ENCODE assay signal across 18 cellular contexts in genomic region chr13:33278923-33279322, GRCh38. TPM values are rescaled to one million over a fixed set of nuclear protein-coding genes. Genes with fewer than 3 reads are reported as not detected.
DNase-seq lines count a peak whose midpoint lies in the region; ATAC-seq, FAIRE-seq and TF ChIP-seq lines count a peak whose summit lies in the region.
"Had no signal": no experiment of that assay in that cellular context is flagged by ENCODE, and none has a peak within 500 bp of the region (broad histone marks: within the 10 kb centered on the region; RNA-seq: fewer than 3 reads in every experiment).

No MANE protein-coding gene starts in this region.

- ATAC-seq in IMR-90 (ENCODE audit: low read depth), result no peak
- ATAC-seq in HG02938 (IDR thresholded peaks at IDR 0.05; ENCODE audit: unreplicated experiment), result no peak
- ATAC-seq: naive thymus-derived CD8-positive, alpha-beta T cell had no signal

- no peak for DNase-seq in IMR-90
- DNase-seq in MCF 10A (ENCODE audit: unreplicated experiment), result no peak
- peak; percentile 30 for DNase-seq in kidney tubule cell (ENCODE audit: low spot score)
- no peak for DNase-seq in activated naive CD4-positive, alpha-beta T cell treated with anti-CD3 and anti-CD28 coated beads, Interleukin-2, amount 10 ng/mL, durations not matched to agents 7 days and 5 days
- no peak for DNase-seq in small intestine
- DNase-seq in posterior vena cava (ENCODE audit: low spot score), result no peak
- DNase-seq: activated CD4-positive, CD25-positive, alpha-beta regulatory T cell treated with anti-CD3 and anti-CD28 coated beads, Interleukin-2, amount 50 U/mL, for 72 hours; activated effector memory CD4-positive, alpha-beta T cell treated with Interleukin-2 at 50 U/mL for 16 hours; anterior cingulate cortex; cortex of kidney; naive thymus-derived CD8-positive, alpha-beta T cell; NCI-H1417 treated with DMSO at 0.1 percent for 48 hours; NK-92 treated with Interleukin-12 subunit alpha and Interleukin-12 subunit beta, amount 100 ng/mL, for 24 hours; SHP77 had no signal

- H3K27ac ChIP-seq in IMR-90 (ENCODE audit: insufficient read depth, low read length), result no peak overlapping the region
- no peak overlapping the region for H3K27ac ChIP-seq in small intestine (ENCODE audit: low read depth in 1 of 2, low read length in 1 of 2)

- TF ChIP-seq RAD21 in IMR-90 (IDR thresholded peaks at IDR 0.05; ENCODE audit: low read length), result no peak

- H3K4me2 ChIP-seq in IMR-90 (ENCODE audit: low read depth, low read length) (no peak overlapping the region), skeletal muscle satellite cell (ENCODE audit: low read length) (peak overlapping the region; percentile 63)

- H2BK120ac ChIP-seq in IMR-90 (ENCODE audit: low read depth, low read length), result peak overlapping the region; percentile 96; the same call in 1 of the 2 replicates

- H3K4me3 ChIP-seq in IMR-90 (ENCODE audit: insufficient read depth, low read depth, low read length) (no peak overlapping the region), skeletal muscle satellite cell (ENCODE audit: low read length) (peak overlapping the region; percentile 21), small intestine (ENCODE audit: low read depth in 1 of 2, low read length in 2 of 2) (no peak overlapping the region)

- H3K56ac ChIP-seq in IMR-90 (ENCODE audit: extremely low read depth, insufficient read depth, low read length), result no peak overlapping the region

- H2BK20ac ChIP-seq in IMR-90 (ENCODE audit: low read depth, low read length), result no peak overlapping the region; the same call in 1 of the 2 replicates

- no peak; the same call in 1 of the 2 replicates for TF ChIP-seq POLR2A in IMR-90 (IDR thresholded peaks at IDR 0.05; ENCODE audit: low read depth, low read length)

- H3K9ac ChIP-seq in IMR-90 (ENCODE audit: low read depth, low read length) (no peak overlapping the region), skeletal muscle satellite cell (ENCODE audit: low read depth, low read length) (peak overlapping the region; percentile 96)

- peaks cover 19% of the 10 kb centered on the region for H3K36me3 ChIP-seq in IMR-90 (ENCODE audit: control insufficient read depth, insufficient read depth, low read length)
- peaks cover 68% of the 10 kb centered on the region for H3K36me3 ChIP-seq in skeletal muscle satellite cell (ENCODE audit: insufficient read depth, low read length)
- no peaks in the 10 kb centered on the region for H3K36me3 ChIP-seq in small intestine (ENCODE audit: control insufficient read depth in 2 of 2, insufficient read depth in 2 of 2, low read length in 2 of 2)

- POLR2A ChIA-PET in IMR-90 (lab: Charles Lee; ENCODE audit: unreplicated experiment) (no interaction called here), MCF 10A (lab: Yijun Ruan, JAX) (interaction anchor here (0.6 to 6.8 kb wide), 17 partner anchors 11 to 740 kb away, joined by 3 to 66 read pairs (median 5); no protein-coding TSS in a partner anchor)

- H3K9me3 ChIP-seq in IMR-90 (ENCODE audit: control insufficient read depth, insufficient read depth, low read length) (no peaks in the 10 kb centered on the region), skeletal muscle satellite cell (replicated peaks; ENCODE audit: low read length) (no peaks in the 10 kb centered on the region), small intestine (ENCODE audit: control insufficient read depth, low read depth) (no peaks in the 10 kb centered on the region)

- peaks cover 54% of the 10 kb centered on the region for H3K36me3 Mint-ChIP-seq in MCF 10A (ENCODE audit: insufficient read depth, unreplicated experiment)
- no peaks in the 10 kb centered on the region for H3K36me3 Mint-ChIP-seq in activated naive CD4-positive, alpha-beta T cell treated with anti-CD3 and anti-CD28 coated beads, Interleukin-2, amount 10 ng/mL, durations not matched to agents 7 days and 5 days
- H3K36me3 Mint-ChIP-seq: naive thymus-derived CD8-positive, alpha-beta T cell had no signal

- CTCF ChIA-PET in IMR-90 (lab: Yijun Ruan, JAX) (no interaction called here), MCF 10A (lab: Yijun Ruan, JAX) (interaction anchor here (0.7 kb wide), 1 partner anchor 50 kb away, joined by 3 read pairs; no protein-coding TSS in a partner anchor)
- CTCF ChIA-PET in activated naive CD4-positive, alpha-beta T cell treated with anti-CD3 and anti-CD28 coated beads, Interleukin-2, amount 10 ng/mL, durations not matched to agents 7 days and 5 days (lab: Charles Lee), result no interaction called here

- H3K4me1 ChIP-seq in IMR-90 (ENCODE audit: control insufficient read depth, insufficient read depth, low read length) (peaks cover 19% of the 10 kb centered on the region), skeletal muscle satellite cell (ENCODE audit: control insufficient read depth, insufficient read depth, low read length) (peaks cover 85% of the 10 kb centered on the region), small intestine (ENCODE audit: control insufficient read depth in 2 of 2, insufficient read depth in 1 of 2, low read depth in 1 of 2, low read length in 1 of 2) (peaks cover 0 to 3% of the 10 kb centered on the region in 2 donors)

- peak overlapping the region; percentile 96; the same call in 1 of the 2 replicates for H3K23ac ChIP-seq in IMR-90 (ENCODE audit: low read depth, low read length)

- no peak for FAIRE-seq in small intestine (lab: Jason Lieb, UNC)

- in situ Hi-C loops in IMR-90 (cut with MboI; ENCODE audit: low sequenced_read_pairs), result loop anchor here (25.0 kb wide), 1 partner anchor 433 kb away; no protein-coding TSS in a partner anchor

- H2AK5ac ChIP-seq in IMR-90 (ENCODE audit: low read depth, low read length), result no peak overlapping the region

- no peaks in the 10 kb centered on the region for H3K9me3 Mint-ChIP-seq in MCF 10A (ENCODE audit: unreplicated experiment)
- H3K9me3 Mint-ChIP-seq in activated naive CD4-positive, alpha-beta T cell treated with anti-CD3 and anti-CD28 coated beads, Interleukin-2, amount 10 ng/mL, durations not matched to agents 7 days and 5 days, result no peaks in the 10 kb centered on the region
- H3K9me3 Mint-ChIP-seq: T-helper 2 cell treated with Interferon-gamma antibody and Interleukin-4, amounts not matched to agents 5 μg/mL and 100 μg/mL, for 36 hours had no signal

- H2BK5ac ChIP-seq in IMR-90 (ENCODE audit: low read depth, low read length, poor library complexity, severe bottlenecking), result peak overlapping the region; percentile 90

- H3K9me1 ChIP-seq in IMR-90 (ENCODE audit: insufficient read depth, low read length), result peaks cover 5% of the 10 kb centered on the region

- peak overlapping the region; percentile 99; the same call in 1 of the 2 replicates for H3K18ac ChIP-seq in IMR-90 (ENCODE audit: low read depth, low read length)

- WGBS in IMR-90 (ENCODE audit: extremely low coverage in 2 of 2, insufficient read length in 1 of 2), 2 experiments, result no CpG with 5 or more reads among the region's 1 CpG
- 0% methylated on average over 1 of the region's 1 CpG for WGBS in small intestine, 3 donors

- H3K79me1 ChIP-seq in IMR-90 (ENCODE audit: low read depth in 1 of 2, low read length in 2 of 2), result peaks cover 14 to 62% of the 10 kb centered on the region in 2 experiments

- BruUV-seq in IMR-90 (replicated peaks; lab: Mats Ljungman, UMichigan), result no TSS peak
- no TSS peak for BruUV-seq in MCF 10A (replicated peaks; lab: Mats Ljungman, UMichigan)

- peak overlapping the region; percentile 94 for H3K4ac ChIP-seq in IMR-90 (ENCODE audit: low read depth, low read length)

- no peak overlapping the region for H4K5ac ChIP-seq in IMR-90 (ENCODE audit: low read depth, low read length)

- H2AK9ac ChIP-seq in IMR-90 (replicated peaks; ENCODE audit: low read depth, low read length, poor library complexity), result no peak overlapping the region

- H3K4me3 Mint-ChIP-seq in MCF 10A (ENCODE audit: unreplicated experiment), result peak overlapping the region; percentile 91
- no peak overlapping the region for H3K4me3 Mint-ChIP-seq in activated naive CD4-positive, alpha-beta T cell treated with anti-CD3 and anti-CD28 coated beads, Interleukin-2, amount 10 ng/mL, durations not matched to agents 7 days and 5 days
- H3K4me3 Mint-ChIP-seq: naive thymus-derived CD8-positive, alpha-beta T cell; T-helper 2 cell treated with Interferon-gamma antibody and Interleukin-4, amounts not matched to agents 5 μg/mL and 100 μg/mL, for 36 hours had no signal

- peaks cover 18% of the 10 kb centered on the region; the same call in 1 of the 2 replicates for H4K20me1 ChIP-seq in IMR-90 (ENCODE audit: insufficient read depth, low read length)

- intact Hi-C loops in IMR-90 (cut with micrococcal nuclease), result no loop called here
- intact Hi-C loops in MCF 10A (cut with micrococcal nuclease), result no loop called here
- intact Hi-C loops in posterior vena cava (cut with DNase I), result no loop called here

- H3K27me3 ChIP-seq in IMR-90 (ENCODE audit: control insufficient read depth, insufficient read depth, low read length) (no peaks in the 10 kb centered on the region), skeletal muscle satellite cell (ENCODE audit: control insufficient read depth, insufficient read depth, low read length) (no peaks in the 10 kb centered on the region), small intestine (ENCODE audit: control insufficient read depth in 2 of 2, insufficient read depth in 2 of 2, low read length in 2 of 2) (no peaks in the 10 kb centered on the region)

- peak overlapping the region in 1 of 2 experiments; percentile 98; a peak in 1 of 4 replicates for H4K8ac ChIP-seq in IMR-90 (ENCODE audit: low read depth in 2 of 2, low read length in 2 of 2)

- no peaks in the 10 kb centered on the region for H3K27me3 Mint-ChIP-seq in MCF 10A (ENCODE audit: insufficient read depth, unreplicated experiment)
- H3K27me3 Mint-ChIP-seq in activated naive CD4-positive, alpha-beta T cell treated with anti-CD3 and anti-CD28 coated beads, Interleukin-2, amount 10 ng/mL, durations not matched to agents 7 days and 5 days, result peaks cover under 1% of the 10 kb centered on the region
- H3K27me3 Mint-ChIP-seq: progenitor cell of endocrine pancreas had no signal

- H2BK15ac ChIP-seq in IMR-90 (ENCODE audit: low read depth, low read length), result no peak overlapping the region

- H3K27ac Mint-ChIP-seq in MCF 10A (ENCODE audit: low read depth, unreplicated experiment), result peak overlapping the region; percentile 95
- no peak overlapping the region for H3K27ac Mint-ChIP-seq in activated naive CD4-positive, alpha-beta T cell treated with anti-CD3 and anti-CD28 coated beads, Interleukin-2, amount 10 ng/mL, durations not matched to agents 7 days and 5 days
- H3K27ac Mint-ChIP-seq: naive thymus-derived CD8-positive, alpha-beta T cell; progenitor cell of endocrine pancreas; T-helper 2 cell treated with Interferon-gamma antibody and Interleukin-4, amounts not matched to agents 5 μg/mL and 100 μg/mL, for 36 hours had no signal

- TF ChIP-seq CTCF in IMR-90 (conservative IDR thresholded peaks at IDR 0.05; ENCODE audit: low read depth, low read length) (no peak), MCF 10A (IDR thresholded peaks at IDR 0.05; ENCODE audit: unreplicated experiment) (no peak)

- peaks cover 74% of the 10 kb centered on the region for H3K4me1 Mint-ChIP-seq in MCF 10A (ENCODE audit: insufficient read depth, unreplicated experiment)
- no peaks in the 10 kb centered on the region for H3K4me1 Mint-ChIP-seq in activated naive CD4-positive, alpha-beta T cell treated with anti-CD3 and anti-CD28 coated beads, Interleukin-2, amount 10 ng/mL, durations not matched to agents 7 days and 5 days
- H3K4me1 Mint-ChIP-seq: naive thymus-derived CD8-positive, alpha-beta T cell had no signal

- peak overlapping the region; percentile 59; the same call in 1 of the 2 replicates for H3K14ac ChIP-seq in IMR-90 (replicated peaks; ENCODE audit: low read depth, low read length)

- dilution Hi-C loops in IMR-90 (cut with HindIII; ENCODE audit: low sequenced_read_pairs, unreplicated experiment), result no loop called here

- no peak overlapping the region for H2AFZ ChIP-seq in IMR-90 (replicated peaks; ENCODE audit: low read length, poor library complexity)

- H4K91ac ChIP-seq in IMR-90 (ENCODE audit: insufficient read depth, low read depth, low read length), result no peak overlapping the region

RNA-seq across cellular contexts. Expression of gene STARD13, which starts 6.6 kb away (rescaled TPM):
- total RNA-seq in IMR-90 (2012; rRNA removed), result 46.6 and 46.9 TPM in 2 replicates
- 23.6 and 27.0 TPM in 2 replicates for polyA plus RNA-seq in IMR-90 (2012; rRNA removed)
- 11.8 and 14.7 TPM in 2 replicates for polyA plus RNA-seq in IMR-90 (2012; cell fraction: cytosol; rRNA removed)
- polyA plus RNA-seq in IMR-90 (2012; cell fraction: nucleus; rRNA removed; ENCODE audit: low replicate concordance), result 43.0 and 67.3 TPM in 2 replicates
- 26.3 and 31.9 TPM in 2 replicates for total RNA-seq in MCF 10A (2022)
- 19.5 and 35.4 TPM in 2 replicates for total RNA-seq in skeletal muscle satellite cell (2012; rRNA removed)
- polyA plus RNA-seq in small intestine, result 1 to 10 TPM; 2.2 to 7.4 (median 2.7) TPM
- 10 to 100 TPM; 34.2 to 36.0 TPM for total RNA-seq in posterior vena cava
- total RNA-seq: naive thymus-derived CD8-positive, alpha-beta T cell had no signal
- polyA plus RNA-seq: naive thymus-derived CD8-positive, alpha-beta T cell had no signal
